Comparison of ENCODE assay signal across 22 cellular contexts in the genomic region with DNA sequence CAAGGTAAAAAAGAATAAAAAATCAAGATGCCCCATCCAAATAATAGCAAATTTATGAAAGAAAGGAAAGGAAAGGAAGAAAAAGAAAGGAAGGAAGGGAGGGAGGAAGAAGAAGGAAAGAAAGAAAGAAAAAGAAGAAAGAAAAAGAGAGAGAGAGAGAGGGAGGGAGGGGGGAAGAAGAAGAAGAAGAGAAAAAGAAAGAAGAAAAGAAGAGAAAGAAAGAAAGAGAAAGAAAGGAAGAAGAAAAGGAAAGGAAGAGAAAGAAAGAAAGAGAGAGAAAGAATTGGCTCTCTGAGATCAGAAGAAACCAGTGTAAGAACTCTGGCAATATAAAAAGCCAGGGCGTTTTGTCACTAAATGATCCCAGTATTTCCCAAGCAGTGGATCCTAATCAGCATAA.
"Had no signal": no experiment of that assay in that cellular context is flagged by ENCODE, and none has a peak within 500 bp of the region (broad histone marks: within the 10 kb centered on the region; RNA-seq: fewer than 3 reads in every experiment).

No MANE protein-coding gene starts in this region.

- H3K4me3 ChIP-seq: SJSA1, SK-N-MC had no signal

- H3K27me3 ChIP-seq: SJSA1 had no signal

- H3K36me3 Mint-ChIP-seq: IgD-negative memory B cell had no signal

- H3K9me3 ChIP-seq: SJSA1 had no signal

- H3K4me1 Mint-ChIP-seq: IgD-negative memory B cell had no signal

- ATAC-seq: Panc1 had no signal

- DNase-seq: KBM-7, MV-4-11, NCI-H1048, NCI-H1105, NCI-H1417, NCI-H146, NCI-H1694 treated with DMSO at 0.1 percent for 48 hours, NCI-H1930, NCI-H2081, NCI-H2107, NCI-H226, NCI-H446, NCI-H526 treated with DMSO at 0.1 percent for 48 hours, NCI-H748 treated with DMSO at 0.1 percent for 48 hours, SHP77 treated with DMSO at 0.1 percent for 48 hours had no signal

- H3K4me1 ChIP-seq: SJSA1 had no signal

- H3K36me3 ChIP-seq: SJSA1 had no signal

- H3K27ac Mint-ChIP-seq: IgD-negative memory B cell had no signal

- H3K4me3 Mint-ChIP-seq: IgD-negative memory B cell had no signal

- H3K9me3 Mint-ChIP-seq: IgD-negative memory B cell had no signal

- H3K27me3 Mint-ChIP-seq: IgD-negative memory B cell had no signal

- H3K27ac ChIP-seq: HL-60, RWPE1, SJSA1, SK-N-MC had no signal

- FAIRE-seq: HTR-8/SVneo had no signal
